In genomic region chr6:96466149-96466863, GRCh38 we compare ENCODE assay signal across 13 cellular contexts. TPM values are rescaled to one million over a fixed set of nuclear protein-coding genes. Genes with fewer than 3 reads are reported as not detected.
DNase-seq lines count a peak whose midpoint lies in the region; ATAC-seq and TF ChIP-seq lines count a peak whose summit lies in the region.
"Had no signal": no experiment of that assay in that cellular context is flagged by ENCODE, and none has a peak within 500 bp of the region (broad histone marks: within the 10 kb centered on the region; RNA-seq: fewer than 3 reads in every experiment).

No MANE protein-coding gene starts in this region.

- peaks cover 37% of the 10 kb centered on the region for H3K4me1 Mint-ChIP-seq in activated CD4-positive, alpha-beta memory T cell treated with anti-CD3 and anti-CD28 coated beads, Interleukin-2, amount 10 ng/mL, durations not matched to agents 7 days and 5 days
- H3K4me1 Mint-ChIP-seq in activated CD4-positive, alpha-beta memory T cell treated with anti-CD3 and anti-CD28 coated beads for 36 hours (ENCODE audit: low read depth): peaks cover 20% of the 10 kb centered on the region
- H3K4me1 Mint-ChIP-seq in GM23338: no peaks in the 10 kb centered on the region
- H3K4me1 Mint-ChIP-seq in chondrocyte (ENCODE audit: low read depth): no peaks in the 10 kb centered on the region

- intact Hi-C loops in activated CD4-positive, alpha-beta memory T cell treated with anti-CD3 and anti-CD28 coated beads for 36 hours (cut with micrococcal nuclease): loop anchor here (2.0 to 10.0 kb wide), 4 partner anchors 54 to 1032 kb away; partner anchors contain the start of gene UFL1

- H3K27me3 Mint-ChIP-seq in activated CD4-positive, alpha-beta memory T cell treated with anti-CD3 and anti-CD28 coated beads, Interleukin-2, amount 10 ng/mL, durations not matched to agents 7 days and 5 days: peaks cover 9% of the 10 kb centered on the region
- H3K27me3 Mint-ChIP-seq in activated CD4-positive, alpha-beta memory T cell treated with anti-CD3 and anti-CD28 coated beads for 36 hours: peaks cover 2% of the 10 kb centered on the region
- H3K27me3 Mint-ChIP-seq in GM23338 (ENCODE audit: insufficient read depth, low read depth, poor library complexity): no peaks in the 10 kb centered on the region
- peaks cover 22% of the 10 kb centered on the region for H3K27me3 Mint-ChIP-seq in chondrocyte (ENCODE audit: low read depth)

- ATAC-seq in GM21737 (IDR thresholded peaks at IDR 0.05; ENCODE audit: unreplicated experiment) (peak; percentile 64), HG03354 (IDR thresholded peaks at IDR 0.05; ENCODE audit: poor library complexity, severe bottlenecking, unreplicated experiment) (peak; percentile 69), GM23338 (no peak)
- ATAC-seq: left cardiac atrium had no signal

- peak overlapping the region; percentile 53 for H3K27ac Mint-ChIP-seq in activated CD4-positive, alpha-beta memory T cell treated with anti-CD3 and anti-CD28 coated beads, Interleukin-2, amount 10 ng/mL, durations not matched to agents 7 days and 5 days
- no peak overlapping the region for H3K27ac Mint-ChIP-seq in activated CD4-positive, alpha-beta memory T cell treated with anti-CD3 and anti-CD28 coated beads for 36 hours
- no peak overlapping the region for H3K27ac Mint-ChIP-seq in GM23338
- no peak overlapping the region for H3K27ac Mint-ChIP-seq in chondrocyte (ENCODE audit: unreplicated experiment)

- H3K4me3 ChIP-seq in GM23338 (no peak overlapping the region), H7 (ENCODE audit: insufficient read depth, low read depth, low read length) (no peak overlapping the region)
- H3K4me3 ChIP-seq: tibial nerve had no signal

- H3K9me2 ChIP-seq in GM23338 (ENCODE audit: insufficient read depth): no peaks in the 10 kb centered on the region

- H3K9me3 Mint-ChIP-seq in activated CD4-positive, alpha-beta memory T cell treated with anti-CD3 and anti-CD28 coated beads, Interleukin-2, amount 10 ng/mL, durations not matched to agents 7 days and 5 days: no peaks in the 10 kb centered on the region
- no peaks in the 10 kb centered on the region for H3K9me3 Mint-ChIP-seq in activated CD4-positive, alpha-beta memory T cell treated with anti-CD3 and anti-CD28 coated beads for 36 hours
- H3K9me3 Mint-ChIP-seq in GM23338 (no peaks in the 10 kb centered on the region), chondrocyte (ENCODE audit: low read depth) (no peaks in the 10 kb centered on the region)

- no peak overlapping the region for H3K4me2 ChIP-seq in GM23338

- H3K4me3 Mint-ChIP-seq in activated CD4-positive, alpha-beta memory T cell treated with anti-CD3 and anti-CD28 coated beads, Interleukin-2, amount 10 ng/mL, durations not matched to agents 7 days and 5 days: no peak overlapping the region
- no peak overlapping the region for H3K4me3 Mint-ChIP-seq in activated CD4-positive, alpha-beta memory T cell treated with anti-CD3 and anti-CD28 coated beads for 36 hours
- no peak overlapping the region for H3K4me3 Mint-ChIP-seq in GM23338
- no peak overlapping the region for H3K4me3 Mint-ChIP-seq in chondrocyte (ENCODE audit: unreplicated experiment)

- H4K20me1 ChIP-seq in GM23338 (replicated peaks; ENCODE audit: insufficient read depth): no peaks in the 10 kb centered on the region

- POLR2A ChIA-PET in activated CD4-positive, alpha-beta memory T cell treated with anti-CD3 and anti-CD28 coated beads, Interleukin-2, amount 10 ng/mL, durations not matched to agents 7 days and 5 days (lab: Charles Lee): interaction anchor here (0.7 to 3.6 kb wide), 4 partner anchors 55 to 57 kb away, joined by 3 to 19 read pairs (median 4); partner anchors contain the start of gene UFL1
- POLR2A ChIA-PET in activated CD4-positive, alpha-beta memory T cell treated with anti-CD3 and anti-CD28 coated beads for 36 hours (lab: Charles Lee): no interaction called here

- H3K27me3 ChIP-seq in GM23338 (ENCODE audit: insufficient read depth) (no peaks in the 10 kb centered on the region), H7 (ENCODE audit: control insufficient read depth, insufficient read depth, low read length) (no peaks in the 10 kb centered on the region)
- H3K27me3 ChIP-seq: tibial nerve had no signal

- H3K36me3 ChIP-seq in GM23338 (ENCODE audit: insufficient read depth): no peaks in the 10 kb centered on the region
- H3K36me3 ChIP-seq in H7 (replicated peaks; ENCODE audit: control insufficient read depth, insufficient read depth, low read length): no peaks in the 10 kb centered on the region
- H3K36me3 ChIP-seq: tibial nerve had no signal

- CTCF ChIA-PET in activated CD4-positive, alpha-beta memory T cell treated with anti-CD3 and anti-CD28 coated beads, Interleukin-2, amount 10 ng/mL, durations not matched to agents 7 days and 5 days (lab: Charles Lee): interaction anchor here (1.2 to 1.9 kb wide), 3 partner anchors 10 to 57 kb away, joined by 4 to 12 read pairs (median 4); partner anchors contain the start of gene UFL1
- CTCF ChIA-PET in activated CD4-positive, alpha-beta memory T cell treated with anti-CD3 and anti-CD28 coated beads for 36 hours (lab: Charles Lee): interaction anchor here (0.9 kb wide), 1 partner anchor 52 kb away, joined by 3 read pairs; no protein-coding TSS in a partner anchor

- no peaks in the 10 kb centered on the region for H3K79me2 ChIP-seq in GM23338 (replicated peaks; ENCODE audit: insufficient read depth)

- H3K4me1 ChIP-seq in GM23338 (ENCODE audit: insufficient read depth): no peaks in the 10 kb centered on the region

- H3F3A ChIP-seq in GM23338 (replicated peaks; ENCODE audit: low read depth): no peaks in the 10 kb centered on the region

- TF ChIP-seq CTCF in GM23338 (conservative IDR thresholded peaks at IDR 0.05; ENCODE audit: low read depth in 2 of 2): no peak
- no peak for TF ChIP-seq CTCF in chondrocyte (IDR thresholded peaks at IDR 0.05)

- DNase-seq in activated CD4-positive, alpha-beta memory T cell treated with anti-CD3 and anti-CD28 coated beads, Interleukin-2, amount 10 ng/mL, durations not matched to agents 7 days and 5 days: no peak
- no peak for DNase-seq in activated CD4-positive, alpha-beta memory T cell treated with anti-CD3 and anti-CD28 coated beads for 36 hours
- DNase-seq in renal cortical epithelial cell (ENCODE audit: low read depth) (peak; percentile 38), GM23338 (ENCODE audit: low spot score) (no peak), chondrocyte (ENCODE audit: low spot score) (no peak), H7 (no peak)
- DNase-seq: left cardiac atrium; NCI-H510A treated with DMSO at 0.1 percent for 48 hours; occipital lobe; stimulated activated CD4-positive, alpha-beta T cell treated with anti-CD3 and anti-CD28 coated beads, Interleukin-4, amount 100 ng/mL, for 24 hours had no signal

- H3K27ac ChIP-seq in GM23338 (ENCODE audit: low read depth): no peak overlapping the region
- H3K27ac ChIP-seq: tibial nerve had no signal

- no peak overlapping the region for H2AFZ ChIP-seq in GM23338

- no peaks in the 10 kb centered on the region for H3K36me3 Mint-ChIP-seq in activated CD4-positive, alpha-beta memory T cell treated with anti-CD3 and anti-CD28 coated beads, Interleukin-2, amount 10 ng/mL, durations not matched to agents 7 days and 5 days (ENCODE audit: low read depth)
- no peaks in the 10 kb centered on the region for H3K36me3 Mint-ChIP-seq in activated CD4-positive, alpha-beta memory T cell treated with anti-CD3 and anti-CD28 coated beads for 36 hours
- H3K36me3 Mint-ChIP-seq in GM23338 (ENCODE audit: low read depth) (no peaks in the 10 kb centered on the region), chondrocyte (ENCODE audit: low read depth) (no peaks in the 10 kb centered on the region)

TF ChIP-seq in GM23338, 12 proteins besides CTCF, POLR2A, EP300 and RAD21 (continues in another document):
- TF ChIP-seq ZNF331 (CRISPR knock-in tag; IDR thresholded peaks at IDR 0.05; ENCODE audit: low read depth): no peak
- no peak for TF ChIP-seq EZH2 (IDR thresholded peaks at IDR 0.05; ENCODE audit: low read depth, unreplicated experiment)

RNA-seq across cellular contexts. Expression of gene UFL1, which starts 55.3 kb away (rescaled TPM):
- total RNA-seq in activated CD4-positive, alpha-beta memory T cell treated with anti-CD3 and anti-CD28 coated beads, Interleukin-2, amount 10 ng/mL, durations not matched to agents 7 days and 5 days: 10 to 100 TPM; 22.5 to 23.5 TPM
- 10 to 100 TPM; 28.8 to 29.7 TPM for total RNA-seq in activated CD4-positive, alpha-beta memory T cell treated with anti-CD3 and anti-CD28 coated beads for 36 hours
- total RNA-seq in renal cortical epithelial cell (29.5 and 33.0 TPM in 2 replicates), chondrocyte (24.5 to 28.2 TPM (median 25.3 TPM) in 3 replicates)
- 9.0 and 13.3 TPM in 2 replicates for total RNA-seq in GM23338 (2014; rRNA removed; shearing (Covaris generic))
- 8.8 and 9.9 TPM in 2 replicates for polyA plus RNA-seq in GM23338 (2016; fragmentation: Nextera tagmentation; extraction: Ambion mirVana)
- 14.9 and 26.0 TPM in 2 replicates for total RNA-seq in H7 (2014; rRNA removed; shearing (Covaris generic))
